21 cellular contexts compared by ENCODE assay signal in genomic region chr12:65487679-65488078, GRCh38.
DNase-seq lines count a peak whose midpoint lies in the region; ATAC-seq and TF ChIP-seq lines count a peak whose summit lies in the region.
"Had no signal": no experiment of that assay in that cellular context is flagged by ENCODE, and none has a peak within 500 bp of the region (broad histone marks: within the 10 kb centered on the region; RNA-seq: fewer than 3 reads in every experiment).

No MANE protein-coding gene starts in this region.

- no peak for ATAC-seq in HG03280 (IDR thresholded peaks at IDR 0.05; ENCODE audit: unreplicated experiment)
- ATAC-seq in HG03571 (IDR thresholded peaks at IDR 0.05; ENCODE audit: unreplicated experiment): no peak
- ATAC-seq: SK-N-SH treated with all-trans-retinoic acid at 6 μM for 48 hours had no signal

- no TSS peak for BruUV-seq in Calu3 (replicated peaks; lab: Mats Ljungman, UMichigan)

- no peaks in the 10 kb centered on the region for H3K27me3 Mint-ChIP-seq in Calu3 (ENCODE audit: unreplicated experiment)
- H3K27me3 Mint-ChIP-seq: CD4-positive, CD25-positive, alpha-beta regulatory T cell; IgD-negative memory B cell had no signal

- intact Hi-C loops in Calu3 (cut with micrococcal nuclease; ENCODE audit: unreplicated experiment): no loop called here

- H3K9me3 Mint-ChIP-seq in Calu3 (ENCODE audit: low read depth, unreplicated experiment): peaks cover 18% of the 10 kb centered on the region

- no peak overlapping the region for H3K4me3 Mint-ChIP-seq in Calu3 (ENCODE audit: low read depth, unreplicated experiment)
- H3K4me3 Mint-ChIP-seq: CD4-positive, CD25-positive, alpha-beta regulatory T cell; IgD-negative memory B cell had no signal

- no peaks in the 10 kb centered on the region for H3K36me3 Mint-ChIP-seq in Calu3 (ENCODE audit: insufficient read depth, unreplicated experiment)
- H3K36me3 Mint-ChIP-seq: CD4-positive, CD25-positive, alpha-beta regulatory T cell; IgD-negative memory B cell had no signal

- CTCF ChIA-PET in Calu3 (lab: Charles Lee): no interaction called here

- TF ChIP-seq CTCF in Calu3 (IDR thresholded peaks at IDR 0.05; ENCODE audit: unreplicated experiment): no peak

- H3K27ac Mint-ChIP-seq in Calu3 (ENCODE audit: unreplicated experiment): no peak overlapping the region
- H3K27ac Mint-ChIP-seq: CD4-positive, CD25-positive, alpha-beta regulatory T cell; IgD-negative memory B cell had no signal

- peak; percentile 41 for DNase-seq in Calu3
- peak; percentile 47 for DNase-seq in HT1080 (ENCODE audit: low read depth)
- DNase-seq in RKO (ENCODE audit: low spot score): peak; percentile 14
- DNase-seq in kidney tubule cell (ENCODE audit: low spot score): peak; percentile 71
- DNase-seq in occipital lobe (lab: John Stamatoyannopoulos, UW): no peak
- no peak for DNase-seq in stimulated activated naive CD4-positive, alpha-beta T cell (lab: John Stamatoyannopoulos, UW)
- DNase-seq: CD4-positive, CD25-positive, alpha-beta regulatory T cell; GDM1; Karpas-422; MM.1S; NCI-H1048; NCI-H1417 treated with DMSO at 0.1 percent for 48 hours; NCI-H187; NCI-H2107; NCI-H226; NCI-H510A treated with DMSO at 0.1 percent for 48 hours; NCI-H748 treated with DMSO at 0.1 percent for 48 hours had no signal

- peaks cover 45% of the 10 kb centered on the region for H3K4me1 Mint-ChIP-seq in Calu3 (ENCODE audit: low read depth, unreplicated experiment)
- H3K4me1 Mint-ChIP-seq: CD4-positive, CD25-positive, alpha-beta regulatory T cell had no signal

Comparison
In these comparisons a context has a peak if more than half of its experiments do, and no peak if none do; other contexts are left out.
1. DNase-seq: peak in Calu3 (single experiment), HT1080 (single experiment), RKO (single experiment) and kidney tubule cell (single experiment); none in occipital lobe (single experiment) and stimulated activated naive CD4-positive, alpha-beta T cell (0 of 6).